In the genomic region with DNA sequence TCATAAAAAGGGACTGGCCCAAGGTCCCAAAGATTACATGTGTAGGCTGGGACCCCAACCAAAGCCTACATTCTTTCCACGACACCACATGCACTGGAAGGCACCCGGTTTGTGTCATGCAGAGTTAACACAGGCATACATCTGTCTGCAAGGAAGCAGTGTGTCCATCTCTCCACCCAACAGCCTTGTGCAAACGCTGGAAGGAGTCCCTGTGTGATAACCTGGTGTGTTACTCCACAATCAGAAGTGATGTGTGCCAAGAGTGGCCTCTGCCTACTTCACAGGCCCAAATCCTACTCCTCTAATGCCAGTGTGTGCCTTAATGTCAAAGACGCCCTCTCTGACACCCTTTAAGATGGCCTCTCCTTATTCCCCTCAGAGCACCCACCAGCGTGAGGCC, we compare ENCODE assay signal across 21 cellular contexts.
"Had no signal": no experiment of that assay in that cellular context is flagged by ENCODE, and none has a peak within 500 bp of the region (broad histone marks: within the 10 kb centered on the region; RNA-seq: fewer than 3 reads in every experiment).

No MANE protein-coding gene starts in this region.

- H2AFZ ChIP-seq: parathyroid adenoma had no signal

- H3K27ac ChIP-seq: cardiac muscle cell, epithelial cell of prostate, foreskin keratinocyte, parathyroid adenoma, tibial nerve, uterus had no signal

- H3K79me2 ChIP-seq: parathyroid adenoma had no signal

- H3K36me3 ChIP-seq: cardiac muscle cell, tibial nerve, uterus had no signal

- H3K9me3 ChIP-seq: tibial nerve, uterus had no signal

- H3K27me3 ChIP-seq: cardiac muscle cell, foreskin keratinocyte, tibial nerve, uterus had no signal

- H3K4me1 ChIP-seq: uterus had no signal

- ATAC-seq: activated naive CD4-positive, alpha-beta T cell treated with anti-CD3 and anti-CD28 coated beads, Interleukin-2, amount 50 U/mL, for 72 hours; effector memory CD8-positive, alpha-beta T cell; natural killer cell had no signal

- H3K9ac ChIP-seq: parathyroid adenoma had no signal

- H3K4me3 ChIP-seq: cardiac muscle cell, tibial nerve, uterus had no signal

- DNase-seq: activated CD4-positive, alpha-beta T cell treated with anti-CD3 and anti-CD28 coated beads for 36 hours; activated CD4-positive, alpha-beta T cell treated with anti-CD3 and anti-CD28 coated beads, Interleukin-2, amount 50 U/mL, for 48 hours; activated gamma-delta T cell; dermis blood vessel endothelial cell; effector memory CD8-positive, alpha-beta T cell; foreskin keratinocyte; glutamatergic neuron; natural killer cell; stimulated activated CD4-positive, alpha-beta T cell treated with anti-CD3 and anti-CD28 coated beads, Interleukin-12 subunit alpha, Interleukin-12 subunit beta, amount 100 ng/mL, for 4 hours; stimulated activated CD4-positive, alpha-beta T cell treated with anti-CD3 and anti-CD28 coated beads, Interleukin-1b, Interleukin-23, amount 100 ng/mL, for 48 hours; stimulated activated CD8-positive, alpha-beta memory T cell treated with anti-CD3 and anti-CD28 coated beads, Interleukin-4, amount 100 ng/mL, for 48 hours; stimulated activated naive CD4-positive, alpha-beta T cell treated with Interleukin-2 at 50 U/mL for 16 hours; substantia nigra; SW 1271; T-helper 2 cell; uterus had no signal
